ENCODE assay signal across 11 cellular contexts in the genomic region with DNA sequence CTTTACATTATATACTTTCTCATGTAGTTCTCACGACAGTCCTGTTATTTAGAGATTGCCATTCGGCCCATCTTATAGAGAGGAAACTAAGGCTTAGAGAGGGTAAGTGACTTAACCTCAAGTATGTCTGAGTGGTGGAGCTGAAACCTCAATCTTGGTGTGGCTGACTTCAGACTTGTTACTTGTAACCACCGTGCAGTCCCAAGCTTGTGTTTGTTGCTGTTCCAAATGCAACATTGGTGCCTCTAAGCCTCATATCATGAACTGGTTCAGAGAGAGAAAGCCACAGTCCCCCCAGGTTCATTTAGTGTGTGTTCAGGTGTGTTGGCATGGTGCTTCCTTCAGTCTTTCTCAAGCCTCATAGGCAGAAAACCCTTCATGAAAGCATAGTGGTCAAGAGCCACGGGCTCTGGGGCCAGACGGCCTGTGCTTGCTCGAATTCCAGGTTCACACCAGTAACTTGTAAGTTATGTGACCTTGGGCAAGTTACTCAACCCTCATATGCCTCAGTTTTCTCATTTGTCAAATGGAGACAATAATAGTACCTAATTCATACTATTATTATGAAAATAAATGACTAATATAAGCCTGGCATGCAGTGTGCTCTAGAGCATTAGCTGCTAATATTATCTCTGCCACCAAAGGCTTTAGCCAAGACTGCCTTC. TPM values are rescaled to one million over a fixed set of nuclear protein-coding genes. Genes with fewer than 3 reads are reported as not detected.
A peak's percentile ranks its signal among the peaks of the same experiment; 100 is the strongest.
DNase-seq lines count a peak whose midpoint lies in the region; ATAC-seq, FAIRE-seq and TF ChIP-seq lines count a peak whose summit lies in the region.
"Had no signal": no experiment of that assay in that cellular context is flagged by ENCODE, and none has a peak within 500 bp of the region (broad histone marks: within the 10 kb centered on the region; RNA-seq: fewer than 3 reads in every experiment).

No MANE protein-coding gene starts in this region.

- H3K4me2 ChIP-seq in GM12878 (ENCODE audit: control insufficient read depth, insufficient read depth) = peak overlapping the region; percentile 46; the same call in 1 of the 2 replicates

- in situ Hi-C loops in GM12878 (cut with MboI) = no loop called here

- no peak for TF ChIP-seq POLR2A in GM12878 (IDR thresholded peaks at IDR 0.05; ENCODE audit: low read depth, low read length)

- H3K9me3 Mint-ChIP-seq in CD8-positive, alpha-beta T cell = no peaks in the 10 kb centered on the region
- H3K9me3 Mint-ChIP-seq: activated B cell treated with CpG ODN at 0.5 μM for 24 hours had no signal

- no peak overlapping the region for H3K4me3 ChIP-seq in CD8-positive, alpha-beta T cell (ENCODE audit: low read depth, low read length)
- H3K4me3 ChIP-seq in GM12878 (no peak overlapping the region), aorta (ENCODE audit: low read length in 2 of 2) (no peak overlapping the region), BE2C (ENCODE audit: low read depth, low read length) (no peak overlapping the region)
- H3K4me3 ChIP-seq: spleen had no signal

- H3K36me3 ChIP-seq in CD8-positive, alpha-beta T cell (ENCODE audit: insufficient read depth, low read length) = no peaks in the 10 kb centered on the region
- no peaks in the 10 kb centered on the region for H3K36me3 ChIP-seq in GM12878 (ENCODE audit: control insufficient read depth in 2 of 2, insufficient read depth in 2 of 2, low read length in 1 of 2)
- H3K36me3 ChIP-seq in aorta (ENCODE audit: control insufficient read depth in 1 of 2, insufficient read depth in 2 of 2, low read length in 1 of 2) = no peaks in the 10 kb centered on the region
- no peaks in the 10 kb centered on the region for H3K36me3 ChIP-seq in BE2C
- H3K36me3 ChIP-seq: spleen had no signal

- TF ChIP-seq EP300 in GM12878 (IDR thresholded peaks at IDR 0.05; ENCODE audit: borderline replicate concordance in 1 of 2, control insufficient read depth in 1 of 2, low read depth in 2 of 2, low read length in 2 of 2) = peak in 1 of 2 experiments; percentile 81; a peak in 3 of 4 replicates

- H3K9me3 ChIP-seq in CD8-positive, alpha-beta T cell (ENCODE audit: low read length) = no peaks in the 10 kb centered on the region
- H3K9me3 ChIP-seq in GM12878 (replicated peaks; ENCODE audit: control insufficient read depth, insufficient read depth, low read length) (no peaks in the 10 kb centered on the region; the same call in 2 of the 3 replicates), aorta (ENCODE audit: control insufficient read depth, low read length) (no peaks in the 10 kb centered on the region), BE2C (no peaks in the 10 kb centered on the region)
- H3K9me3 ChIP-seq: spleen had no signal

- no peaks in the 10 kb centered on the region for H3K79me2 ChIP-seq in GM12878 (ENCODE audit: control insufficient read depth, insufficient read depth, low read length)

- no peak overlapping the region for H2AFZ ChIP-seq in GM12878 (ENCODE audit: control insufficient read depth, low read depth, low read length)

- no peaks in the 10 kb centered on the region for H3K27me3 ChIP-seq in CD8-positive, alpha-beta T cell (ENCODE audit: insufficient read depth, low read length)
- no peaks in the 10 kb centered on the region for H3K27me3 ChIP-seq in GM12878 (replicated peaks in 1 of 2; ENCODE audit: control insufficient read depth in 2 of 2, insufficient read depth in 2 of 2, low read length in 1 of 2)
- H3K27me3 ChIP-seq in aorta (ENCODE audit: control insufficient read depth in 1 of 2, insufficient read depth in 2 of 2, low read length in 1 of 2) = no peaks in the 10 kb centered on the region
- H3K27me3 ChIP-seq in BE2C = no peaks in the 10 kb centered on the region

- H3K27ac Mint-ChIP-seq in CD8-positive, alpha-beta T cell = peak overlapping the region; percentile 8
- H3K27ac Mint-ChIP-seq: activated B cell treated with CpG ODN at 0.5 μM for 24 hours had no signal

- peak; percentile 36 for ATAC-seq in CD8-positive, alpha-beta T cell
- peak; percentile 85 for ATAC-seq in GM19455 (IDR thresholded peaks at IDR 0.05; ENCODE audit: unreplicated experiment)
- ATAC-seq in HG03280 (IDR thresholded peaks at IDR 0.05; ENCODE audit: unreplicated experiment) = peak; percentile 80
- peak; percentile 90 for ATAC-seq in GM12878
- no peak for ATAC-seq in aorta (ENCODE audit: low FRiP score)

- H3K9ac ChIP-seq in GM12878 (ENCODE audit: control insufficient read depth, insufficient read depth, low read length) = 0 out of 2 replicates have a peak overlapping the region, but pooled peaks have one; percentile 25

- peak; percentile 98 for FAIRE-seq in GM12878 (lab: Jason Lieb, UNC)

- TF ChIP-seq CTCF in CD8-positive, alpha-beta T cell (IDR thresholded peaks at IDR 0.05) = no peak
- no peak for TF ChIP-seq CTCF in GM12878 (IDR thresholded peaks at IDR 0.05 in 2 of 3, conservative IDR thresholded peaks at IDR 0.05 in 1 of 3; ENCODE audit: control insufficient read depth in 2 of 3, extremely low read depth in 1 of 3, insufficient read depth in 1 of 3, low read depth in 3 of 3, low read length in 3 of 3)
- TF ChIP-seq CTCF in BE2C (IDR thresholded peaks at IDR 0.05; ENCODE audit: low read depth, low read length) = no peak

- H3K4me1 Mint-ChIP-seq in CD8-positive, alpha-beta T cell (ENCODE audit: low read depth) = peaks cover 9% of the 10 kb centered on the region

- BruUV-seq in GM12878 (replicated peaks; lab: Mats Ljungman, UMichigan) = no TSS peak

- H3K4me1 ChIP-seq in CD8-positive, alpha-beta T cell (ENCODE audit: insufficient read depth, low read length) = peaks cover 8% of the 10 kb centered on the region
- H3K4me1 ChIP-seq in GM12878 (ENCODE audit: control insufficient read depth, insufficient read depth, low read length) (peaks cover 38% of the 10 kb centered on the region), aorta (ENCODE audit: control insufficient read depth in 1 of 2, insufficient read depth in 2 of 2, low read length in 2 of 2) (no peaks in the 10 kb centered on the region), BE2C (no peaks in the 10 kb centered on the region)

- no peak overlapping the region for H3K27ac ChIP-seq in CD8-positive, alpha-beta T cell (ENCODE audit: low read depth, low read length)
- peak overlapping the region; percentile 69 for H3K27ac ChIP-seq in GM12878 (ENCODE audit: control insufficient read depth, insufficient read depth)
- H3K27ac ChIP-seq in aorta (ENCODE audit: low read depth in 1 of 2, low read length in 2 of 2) = no peak overlapping the region
- H3K27ac ChIP-seq: spleen had no signal

- H4K20me1 ChIP-seq in GM12878 (ENCODE audit: control insufficient read depth, insufficient read depth) = no peaks in the 10 kb centered on the region

- WGBS in GM12878 (ENCODE audit: insufficient coverage, insufficient replicate concordance, low lambda C conversion rate, missing lambda C conversion rate) = 1% methylated on average over 6 of the region's 6 CpGs
- WGBS in aorta, 2 donors = 56 to 65% methylated on average over 6 of the region's 6 CpGs

- POLR2A ChIA-PET in CD8-positive, alpha-beta T cell (lab: Charles Lee) = no interaction called here
- POLR2A ChIA-PET in GM12878 (lab: Charles Lee) = interaction anchor here (0.6 to 2.0 kb wide), 7 partner anchors 10 to 218 kb away, joined by 3 to 13 read pairs (median 5); no protein-coding TSS in a partner anchor

- TF ChIP-seq RAD21 in GM12878 (IDR thresholded peaks at IDR 0.05; ENCODE audit: insufficient read depth, low read depth, low read length) = no peak

- CTCF ChIA-PET in CD8-positive, alpha-beta T cell (lab: Charles Lee) = interaction anchor here (1.0 kb wide), 1 partner anchor 35 kb away, joined by 3 read pairs; no protein-coding TSS in a partner anchor
- CTCF ChIA-PET in GM12878 (lab: Yijun Ruan, JAX) = interaction anchor here (0.5 to 4.1 kb wide), 7 partner anchors 8 to 1294 kb away, joined by 3 to 27 read pairs (median 4); no protein-coding TSS in a partner anchor

- peak in 2 of 7 experiments; percentile 13 to 33 for DNase-seq in CD8-positive, alpha-beta T cell
- DNase-seq in GM12878 (ENCODE audit: low read depth, low spot score) = peak; percentile 92
- no peak for DNase-seq in aorta
- no peak for DNase-seq in SKM-1 (lab: John Stamatoyannopoulos, UW; ENCODE audit: unreplicated experiment)
- no peak for DNase-seq in activated effector memory CD4-positive, alpha-beta T cell treated with anti-CD3 and anti-CD28 coated beads, Interleukin-2, amount 50 U/mL, for 16 hours
- no peak for DNase-seq in BE2C
- DNase-seq: activated B cell treated with CpG ODN at 0.5 μM for 24 hours, spleen had no signal

- RAD21 ChIA-PET in GM12878 (lab: Charles Lee; ENCODE audit: unreplicated experiment) = interaction anchor here (1.0 to 3.0 kb wide), 7 partner anchors 9 to 57 kb away, joined by 3 to 18 read pairs (median 5); no protein-coding TSS in a partner anchor

- intact Hi-C loops in CD8-positive, alpha-beta T cell (cut with DNase I, micrococcal nuclease) = no loop called here
- intact Hi-C loops in GM12878 (cut with micrococcal nuclease; ENCODE audit: unreplicated experiment) = loop anchor here (1.0 kb wide), 3 partner anchors 16 to 57 kb away; no protein-coding TSS in a partner anchor
- intact Hi-C loops in aorta (cut with DNase I) = no loop called here

- H3K27me3 Mint-ChIP-seq in CD8-positive, alpha-beta T cell (ENCODE audit: low read depth) = no peaks in the 10 kb centered on the region

- H3K4me3 Mint-ChIP-seq in CD8-positive, alpha-beta T cell = no peak overlapping the region
- H3K4me3 Mint-ChIP-seq: activated B cell treated with CpG ODN at 0.5 μM for 24 hours had no signal

- no peaks in the 10 kb centered on the region for H3K36me3 Mint-ChIP-seq in CD8-positive, alpha-beta T cell

- SMC1A ChIA-PET in GM12878 (lab: Charles Lee; ENCODE audit: uncharacterized antibody, unreplicated experiment) = interaction anchor here (0.9 to 4.3 kb wide), 8 partner anchors 10 to 57 kb away, joined by 3 to 33 read pairs (median 4); no protein-coding TSS in a partner anchor

RNA-seq across cellular contexts. Expression of gene CDH1, which starts 39.9 kb away (rescaled TPM):
- under 1 TPM; 0.49 to 0.83 TPM for total RNA-seq in CD8-positive, alpha-beta T cell
- 15.2 and 16.3 TPM in 2 replicates for total RNA-seq in GM12878 (2013; cell fraction: nucleolus; rRNA removed)
- 17.8 and 18.4 TPM in 2 replicates for total RNA-seq in GM12878 (2014; rRNA removed)
- total RNA-seq in GM12878 (2014; rRNA removed; fragmentation: Illumina TruSeq; extraction: Trizol) = 19.6 and 22.2 TPM in 2 replicates
- 30.6 and 42.7 TPM in 2 replicates for total RNA-seq in GM12878 (2021)
- 1.6 TPM for polyA plus RNA-seq in GM12878 (2011; ENCODE audit: low read depth)
- polyA plus RNA-seq in GM12878 (2011; rRNA removed) = 1.2 and 2.2 TPM in 2 replicates
- polyA plus RNA-seq in GM12878 (2011; cell fraction: cytosol; rRNA removed) = 1.1 and 1.9 TPM in 2 replicates
- 0.82 and 2.1 TPM in 2 replicates for polyA plus RNA-seq in GM12878 (2011; cell fraction: nucleus; rRNA removed)
- polyA plus RNA-seq in GM12878 (2012) = 3.8 and 4.0 TPM in 2 replicates
- polyA plus RNA-seq in GM12878 (2014; fragmentation: Illumina TruSeq; extraction: Trizol) = 25.9 and 30.8 TPM in 2 replicates
- 10 to 100 TPM in 1 of 2 experiments, 1 to 10 TPM in 1; 6.7 to 10.9 TPM for polyA plus RNA-seq in GM12878 (2014; fragmentation: Nextera tagmentation; extraction: Ambion mirVana)
- polyA plus RNA-seq in GM12878 (2014; rRNA removed) = 24.4 and 28.8 TPM in 2 replicates
- polyA plus RNA-seq in GM12878 (2016; fragmentation: Nextera tagmentation; extraction: Ambion mirVana) = 10 to 100 TPM; 13.8 to 17.0 TPM
- 2.9 and 10.7 TPM in 2 replicates for polyA minus RNA-seq in GM12878 (2011; rRNA and poly(A)+ RNA removed)
- 3.1 and 3.3 TPM in 2 replicates for polyA minus RNA-seq in GM12878 (2011; cell fraction: cytosol; rRNA and poly(A)+ RNA removed)
- polyA minus RNA-seq in GM12878 (2011; cell fraction: nucleus; rRNA and poly(A)+ RNA removed) = 0.24 and 1.6 TPM in 2 replicates
- 1 to 10 TPM in 1 of 2 donors, under 1 TPM in 1; 0.29 to 1.0 TPM for total RNA-seq in aorta
- polyA plus RNA-seq in aorta = 1 to 10 TPM in 1 of 2 donors, under 1 TPM in 1; 0.23 to 9.6 TPM
- polyA plus RNA-seq in BE2C (2012; ENCODE audit: insufficient read depth, insufficient read length, low read depth) = not detected
- total RNA-seq: LHCN-M2 had no signal

Comparison
In these comparisons a context has a peak if more than half of its experiments do, and no peak if none do; other contexts are left out.
1. RNA of gene CDH1, which starts 39.9 kb away (total RNA-seq): 15.2 to 42.7 TPM in GM12878; 0.29 to 1.0 TPM in aorta and 0.49 to 0.83 TPM in CD8-positive, alpha-beta T cell; every median in the first group is over 4 times any median in the second.